In the genomic region with DNA sequence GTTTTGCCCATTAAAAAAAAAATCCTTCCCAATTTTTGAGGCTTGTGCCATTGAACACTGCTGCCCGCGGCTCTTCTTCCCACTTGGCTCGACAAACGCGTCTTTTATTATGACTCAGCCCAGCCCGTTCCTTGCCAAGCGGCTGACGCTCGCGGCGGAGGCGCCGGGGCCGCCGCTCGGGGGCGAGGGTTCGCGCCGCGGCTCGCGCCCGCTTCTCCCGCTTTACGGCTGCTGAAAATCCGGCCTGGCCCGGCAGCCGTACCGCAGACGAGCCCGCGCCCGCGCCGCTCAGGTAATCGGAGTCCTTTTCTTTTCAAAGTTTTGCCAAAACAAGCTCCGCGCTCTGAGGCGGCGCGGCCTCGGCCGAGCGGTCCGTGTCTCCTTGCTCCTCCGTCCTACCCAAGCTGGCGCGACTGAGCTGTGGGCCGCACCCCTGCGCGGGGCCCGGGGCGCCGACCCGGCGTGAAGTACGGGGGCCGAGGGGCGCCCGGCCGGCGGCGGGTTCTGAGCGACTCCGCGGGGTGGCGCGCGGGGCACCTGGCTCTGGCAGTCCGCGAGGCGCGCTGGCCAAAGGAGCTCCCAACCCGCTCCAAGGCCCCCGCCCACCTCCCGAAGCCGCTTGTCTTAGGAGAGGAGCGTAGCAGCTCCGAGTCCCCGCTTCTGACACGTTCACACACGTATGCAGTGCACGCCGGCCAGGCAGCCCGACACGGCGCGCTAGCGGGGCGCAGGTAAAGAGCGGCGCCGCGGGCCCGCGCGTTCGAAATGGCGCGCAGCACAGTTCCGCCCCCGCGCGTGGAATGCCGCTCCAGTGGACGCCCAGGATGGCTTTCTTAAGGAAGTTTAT, we compare ENCODE assay signal across 1 cellular context.
TF ChIP-seq lines count a peak whose summit lies in the region.

No MANE protein-coding gene starts in this region.

TF ChIP-seq in HepG2, 621 proteins besides CTCF, POLR2A, EP300 and RAD21 (continued from another document):
- TF ChIP-seq, protein P1, sequence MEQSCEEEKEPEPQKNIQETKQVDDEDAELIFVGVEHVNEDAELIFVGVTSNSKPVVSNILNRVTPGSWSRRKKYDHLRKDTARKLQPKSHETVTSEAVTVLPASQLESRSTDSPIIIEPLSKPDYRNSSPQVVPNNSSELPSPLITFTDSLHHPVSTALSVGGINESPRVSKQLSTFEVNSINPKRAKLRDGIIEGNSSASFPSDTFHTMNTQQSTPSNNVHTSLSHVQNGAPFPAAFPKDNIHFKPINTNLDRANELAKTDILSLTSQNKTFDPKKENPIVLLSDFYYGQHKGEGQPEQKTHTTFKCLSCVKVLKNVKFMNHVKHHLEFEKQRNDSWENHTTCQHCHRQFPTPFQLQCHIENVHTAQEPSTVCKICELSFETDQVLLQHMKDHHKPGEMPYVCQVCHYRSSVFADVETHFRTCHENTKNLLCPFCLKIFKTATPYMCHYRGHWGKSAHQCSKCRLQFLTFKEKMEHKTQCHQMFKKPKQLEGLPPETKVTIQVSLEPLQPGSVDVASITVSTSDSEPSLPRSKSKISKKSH (CRISPR knock-in tag; IDR thresholded peaks at IDR 0.05; ENCODE audit: borderline replicate concordance), result no peak; the same call in 1 of the 2 replicates
- TF ChIP-seq SP140L (CRISPR knock-in tag; IDR thresholded peaks at IDR 0.05; ENCODE audit: borderline replicate concordance), result no peak
- TF ChIP-seq HDAC6 (IDR thresholded peaks at IDR 0.05; ENCODE audit: low read depth, low read length), result no peak
- TF ChIP-seq ZNF446 (CRISPR knock-in tag; IDR thresholded peaks at IDR 0.05), result peak; percentile 64; the same call in 1 of the 2 replicates
- no peak for TF ChIP-seq ATF6 (CRISPR knock-in tag; conservative IDR thresholded peaks at IDR 0.05)
- no peak for TF ChIP-seq SIN3B (IDR thresholded peaks at IDR 0.05; ENCODE audit: low read length)
- TF ChIP-seq, protein P2, sequence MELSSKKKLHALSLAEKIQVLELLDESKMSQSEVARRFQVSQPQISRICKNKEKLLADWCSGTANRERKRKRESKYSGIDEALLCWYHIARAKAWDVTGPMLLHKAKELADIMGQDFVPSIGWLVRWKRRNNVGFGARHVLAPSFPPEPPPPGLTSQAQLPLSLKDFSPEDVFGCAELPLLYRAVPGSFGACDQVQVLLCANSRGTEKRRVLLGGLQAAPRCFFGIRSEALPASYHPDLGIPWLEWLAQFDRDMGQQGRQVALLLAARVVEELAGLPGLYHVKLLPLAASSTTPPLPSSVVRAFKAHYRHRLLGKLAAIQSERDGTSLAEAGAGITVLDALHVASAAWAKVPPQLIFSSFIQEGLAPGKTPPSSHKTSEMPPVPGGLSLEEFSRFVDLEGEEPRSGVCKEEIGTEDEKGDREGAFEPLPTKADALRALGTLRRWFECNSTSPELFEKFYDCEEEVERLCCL (CRISPR knock-in tag; IDR thresholded peaks at IDR 0.05; ENCODE audit: borderline replicate concordance), result no peak
- TF ChIP-seq ZNF33B (CRISPR knock-in tag; IDR thresholded peaks at IDR 0.05), result no peak
- TF ChIP-seq ZNF883 (CRISPR knock-in tag; IDR thresholded peaks at IDR 0.05; ENCODE audit: not compliant biosample characterization), result peak; percentile 68
- no peak for TF ChIP-seq ONECUT2 (CRISPR knock-in tag; IDR thresholded peaks at IDR 0.05)
- TF ChIP-seq TMF1 (CRISPR knock-in tag; IDR thresholded peaks at IDR 0.05; ENCODE audit: low read depth), result peak; percentile 68; the same call in 1 of the 2 replicates
- TF ChIP-seq ZSCAN25 (CRISPR knock-in tag; IDR thresholded peaks at IDR 0.05), result peak; percentile 97
- TF ChIP-seq RFXAP (CRISPR knock-in tag; IDR thresholded peaks at IDR 0.05; ENCODE audit: borderline replicate concordance), result peak; percentile 61; the same call in 1 of the 2 replicates
- no peak for TF ChIP-seq ADNP (CRISPR knock-in tag; IDR thresholded peaks at IDR 0.05)
- no peak for TF ChIP-seq SAFB2 (CRISPR knock-in tag; IDR thresholded peaks at IDR 0.05; ENCODE audit: borderline replicate concordance, low read depth)
- peak; percentile 53; the same call in 1 of the 2 replicates for TF ChIP-seq REPIN1 (CRISPR knock-in tag; IDR thresholded peaks at IDR 0.05; ENCODE audit: borderline replicate concordance, low read depth)
- no peak for TF ChIP-seq ELF4 (CRISPR knock-in tag; IDR thresholded peaks at IDR 0.05; ENCODE audit: borderline replicate concordance)
- TF ChIP-seq MLXIP (CRISPR knock-in tag; IDR thresholded peaks at IDR 0.05; ENCODE audit: borderline replicate concordance), result no peak
- TF ChIP-seq HNRNPUL1 (IDR thresholded peaks at IDR 0.05; ENCODE audit: low read depth, low read length), result no peak
- no peak for TF ChIP-seq KLF16 (CRISPR knock-in tag; IDR thresholded peaks at IDR 0.05)
- TF ChIP-seq ZFP36 (IDR thresholded peaks at IDR 0.05; ENCODE audit: borderline replicate concordance, low read depth, low read length, partially characterized antibody), result no peak
- TF ChIP-seq PHF20 (CRISPR knock-in tag; IDR thresholded peaks at IDR 0.05), result peak; percentile 63
